13 cellular contexts compared by ENCODE assay signal in the genomic region with DNA sequence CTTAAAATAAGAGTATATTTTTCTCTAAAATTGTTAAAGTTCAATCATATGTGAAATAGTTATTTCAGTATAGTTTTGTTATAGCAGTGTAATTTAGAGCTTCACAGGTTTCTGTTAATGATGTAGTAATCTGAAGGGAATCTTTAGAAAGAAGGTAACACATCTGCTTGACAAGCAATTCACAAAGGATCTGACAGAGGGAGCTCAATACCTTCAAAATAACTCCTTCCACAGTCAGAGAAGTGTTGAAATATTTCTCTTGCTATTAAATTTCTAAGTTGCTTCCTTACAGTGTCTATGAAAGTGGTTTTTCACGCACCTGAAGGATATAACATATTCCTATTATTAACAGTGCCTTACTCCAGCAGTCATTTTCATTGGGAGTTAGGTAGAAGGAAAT. TPM values are rescaled to one million over a fixed set of nuclear protein-coding genes. Genes with fewer than 3 reads are reported as not detected.
DNase-seq lines count a peak whose midpoint lies in the region; ATAC-seq lines count a peak whose summit lies in the region.
"Had no signal": no experiment of that assay in that cellular context is flagged by ENCODE, and none has a peak within 500 bp of the region (broad histone marks: within the 10 kb centered on the region; RNA-seq: fewer than 3 reads in every experiment).

No MANE protein-coding gene starts in this region.

- peak; percentile 18 for DNase-seq in EH (ENCODE audit: low read depth)
- DNase-seq in Kasumi-1 (lab: John Stamatoyannopoulos, UW), result peak; percentile 48 to 56
- peak; percentile 41 for DNase-seq in amniotic epithelial cell (ENCODE audit: low read depth)
- peak; percentile 1 for DNase-seq in left kidney (ENCODE audit: low read depth, low spot score)
- DNase-seq in epidermal melanocyte (ENCODE audit: insufficient read length, low spot score), result no peak
- DNase-seq in DMS79 treated with DMSO at 0.1 percent for 48 hours (lab: John Stamatoyannopoulos, UW), result no peak
- DNase-seq in medulla oblongata (ENCODE audit: extremely low spot score), result no peak
- DNase-seq: DND-41; naive thymus-derived CD8-positive, alpha-beta T cell; NCI-H1436; spleen; WERI-Rb-1 had no signal

- ATAC-seq in esophagus mucosa, result no peak
- ATAC-seq: naive thymus-derived CD8-positive, alpha-beta T cell had no signal

RNA-seq across cellular contexts. Expression of gene SLC25A51, which starts 44.9 kb away (rescaled TPM):
- 20.8 TPM for total RNA-seq in esophagus mucosa

RNA-seq across cellular contexts. Expression of gene DCAF10, which starts 58.4 kb away (rescaled TPM):
- total RNA-seq in esophagus mucosa, result 24.4 TPM

Comparison
In these comparisons a context has a peak if more than half of its experiments do, and no peak if none do; other contexts are left out.
1. DNase-seq: peak in EH (single experiment), Kasumi-1 (2 of 2), amniotic epithelial cell (single experiment) and left kidney (single experiment); none in epidermal melanocyte (single experiment), DMS79 treated with DMSO at 0.1 percent for 48 hours (single experiment) and medulla oblongata (single experiment).